ENCODE assay signal across 10 cellular contexts in the genomic region with DNA sequence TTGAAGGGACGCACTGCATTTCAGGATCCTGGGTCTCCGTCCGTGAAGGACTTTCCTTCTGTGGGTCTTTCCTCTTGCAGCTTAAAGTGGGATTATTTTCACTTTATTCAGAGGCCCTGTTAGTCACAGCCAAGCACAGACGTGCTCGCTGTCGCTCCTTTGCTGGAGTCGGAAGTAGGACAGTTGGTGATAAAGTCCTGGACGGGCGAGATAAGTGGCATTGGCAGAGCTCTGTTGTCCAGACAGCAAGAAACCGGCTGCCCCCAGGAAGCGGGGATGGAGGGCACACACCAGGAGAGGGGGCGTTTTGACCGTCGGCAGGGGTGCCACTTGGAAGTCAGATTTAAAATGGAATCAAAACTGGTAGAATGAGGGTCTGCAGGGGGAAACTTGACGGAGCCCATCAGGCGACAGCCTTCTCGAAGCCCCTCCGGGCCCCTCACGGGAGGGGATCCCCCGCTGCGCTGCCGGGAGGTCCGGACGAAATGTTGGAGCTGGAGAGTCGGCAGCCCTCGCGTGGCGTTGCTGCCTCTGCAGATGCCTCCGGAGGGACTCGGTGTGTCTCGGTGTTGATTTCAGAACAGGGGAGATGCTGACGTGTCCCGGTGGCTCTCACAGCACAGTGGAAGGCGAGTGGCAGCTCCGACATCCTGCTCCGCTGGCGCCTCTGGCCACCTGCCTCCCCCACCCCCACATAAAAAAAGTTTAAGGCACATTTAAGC.
DNase-seq lines count a peak whose midpoint lies in the region; ATAC-seq and TF ChIP-seq lines count a peak whose summit lies in the region.
"Had no signal": no experiment of that assay in that cellular context is flagged by ENCODE, and none has a peak within 500 bp of the region (broad histone marks: within the 10 kb centered on the region; RNA-seq: fewer than 3 reads in every experiment).

No MANE protein-coding gene starts in this region.

- H3K27me3 Mint-ChIP-seq in IgD-negative memory B cell, result no peaks in the 10 kb centered on the region
- no peaks in the 10 kb centered on the region for H3K27me3 Mint-ChIP-seq in activated T-cell treated with anti-CD3 and anti-CD28 coated beads, Interleukin-2, amount 50 U/mL, for 72 hours (ENCODE audit: low read depth)

- peak overlapping the region in 3 of 4 donors; percentile 65 to 92 (median 80) for H3K4me3 Mint-ChIP-seq in IgD-negative memory B cell
- peak overlapping the region; percentile 81 to 86 for H3K4me3 Mint-ChIP-seq in activated T-cell treated with anti-CD3 and anti-CD28 coated beads, Interleukin-2, amount 50 U/mL, for 72 hours

- intact Hi-C loops in left ventricle myocardium inferior (cut with micrococcal nuclease), result loop anchor here (10.0 kb wide), 1 partner anchor 125 kb away; no protein-coding TSS in a partner anchor

- no peaks in the 10 kb centered on the region for H3K9me3 ChIP-seq in left ventricle myocardium inferior (replicated peaks)

- peak overlapping the region; percentile 33 to 91 (median 89) for H3K27ac Mint-ChIP-seq in IgD-negative memory B cell
- H3K27ac Mint-ChIP-seq in activated T-cell treated with anti-CD3 and anti-CD28 coated beads, Interleukin-2, amount 50 U/mL, for 72 hours, result peak overlapping the region; percentile 92
- H3K27ac Mint-ChIP-seq: progenitor cell of endocrine pancreas had no signal

- peaks cover 10% of the 10 kb centered on the region for H3K4me1 ChIP-seq in left ventricle myocardium inferior

- H3K4me3 ChIP-seq in left ventricle myocardium inferior, result peak overlapping the region; percentile 31

- peaks cover 39 to 47% (median 42%) of the 10 kb centered on the region in 3 donors for H3K4me1 Mint-ChIP-seq in IgD-negative memory B cell
- H3K4me1 Mint-ChIP-seq in activated T-cell treated with anti-CD3 and anti-CD28 coated beads, Interleukin-2, amount 50 U/mL, for 72 hours (ENCODE audit: low read depth), result peaks cover 91% of the 10 kb centered on the region

- no peak for TF ChIP-seq CTCF in left ventricle myocardium inferior (IDR thresholded peaks at IDR 0.05; ENCODE audit: borderline replicate concordance)

- H3K36me3 ChIP-seq in left ventricle myocardium inferior, result no peaks in the 10 kb centered on the region

- H3K9me3 Mint-ChIP-seq in IgD-negative memory B cell, result no peaks in the 10 kb centered on the region
- H3K9me3 Mint-ChIP-seq in activated T-cell treated with anti-CD3 and anti-CD28 coated beads, Interleukin-2, amount 50 U/mL, for 72 hours, result no peaks in the 10 kb centered on the region

- H3K36me3 Mint-ChIP-seq in IgD-negative memory B cell, result peaks cover 1% of the 10 kb centered on the region
- peaks cover 2 to 6% of the 10 kb centered on the region in 2 donors for H3K36me3 Mint-ChIP-seq in activated T-cell treated with anti-CD3 and anti-CD28 coated beads, Interleukin-2, amount 50 U/mL, for 72 hours (ENCODE audit: insufficient read depth in 2 of 2)

- no peaks in the 10 kb centered on the region for H3K27me3 ChIP-seq in left ventricle myocardium inferior (ENCODE audit: low read depth)

- peak; percentile 15 to 49 for ATAC-seq in activated T-cell treated with anti-CD3 and anti-CD28 coated beads, Interleukin-2, amount 50 U/mL, for 72 hours (replicated peaks in 1 of 2)
- ATAC-seq in GM18867 (IDR thresholded peaks at IDR 0.05; ENCODE audit: unreplicated experiment) (no peak), HG03432 (IDR thresholded peaks at IDR 0.05; ENCODE audit: unreplicated experiment) (no peak)

- no peak overlapping the region for H3K27ac ChIP-seq in left ventricle myocardium inferior (replicated peaks)
- H3K27ac ChIP-seq: epithelial cell of prostate had no signal

- peak; percentile 77 to 80 for DNase-seq in activated T-cell treated with anti-CD3 and anti-CD28 coated beads, Interleukin-2, amount 50 U/mL, for 72 hours
- DNase-seq in left ventricle myocardium inferior, result no peak
- peak; percentile 68 for DNase-seq in stimulated activated CD8-positive, alpha-beta memory T cell treated with anti-CD3 and anti-CD28 coated beads, Interleukin-4, amount 100 ng/mL, for 48 hours
- DNase-seq in NK-92 (lab: John Stamatoyannopoulos, UW; ENCODE audit: unreplicated experiment), result no peak
- DNase-seq in DMS79 treated with DMSO at 0.1 percent for 48 hours (lab: John Stamatoyannopoulos, UW), result no peak

Comparison
In these comparisons a context has a peak if more than half of its experiments do, and no peak if none do; other contexts are left out.
1. ATAC-seq: peak in activated T-cell treated with anti-CD3 and anti-CD28 coated beads, Interleukin-2, amount 50 U/mL, for 72 hours (2 of 2); none in GM18867 (single experiment) and HG03432 (single experiment).
2. DNase-seq: peak in activated T-cell treated with anti-CD3 and anti-CD28 coated beads, Interleukin-2, amount 50 U/mL, for 72 hours (2 of 2) and stimulated activated CD8-positive, alpha-beta memory T cell treated with anti-CD3 and anti-CD28 coated beads, Interleukin-4, amount 100 ng/mL, for 48 hours (single experiment); none in left ventricle myocardium inferior (single experiment), NK-92 (single experiment) and DMS79 treated with DMSO at 0.1 percent for 48 hours (single experiment).